Comparison of ENCODE assay signal across 17 cellular contexts in genomic region chr4:182325848-182326255, GRCh38.
DNase-seq lines count a peak whose midpoint lies in the region; ATAC-seq and TF ChIP-seq lines count a peak whose summit lies in the region.
"Had no signal": no experiment of that assay in that cellular context is flagged by ENCODE, and none has a peak within 500 bp of the region (broad histone marks: within the 10 kb centered on the region; RNA-seq: fewer than 3 reads in every experiment).

No MANE protein-coding gene starts in this region.

- H3K4me3 Mint-ChIP-seq in naive thymus-derived CD4-positive, alpha-beta T cell = no peak overlapping the region
- H3K4me3 Mint-ChIP-seq in H9 = no peak overlapping the region
- H3K4me3 Mint-ChIP-seq: CD14-positive monocyte, GM23338 had no signal

- H2BK20ac ChIP-seq in H9 (ENCODE audit: low read depth, low read length, poor library complexity, severe bottlenecking) = no peak overlapping the region

- CTCF ChIA-PET in naive thymus-derived CD4-positive, alpha-beta T cell (lab: Charles Lee) = no interaction called here

- TF ChIP-seq CTCF in upper lobe of right lung (IDR thresholded peaks at IDR 0.05) (no peak), H9 (conservative IDR thresholded peaks at IDR 0.05) (no peak)

- H3K9me3 ChIP-seq in adipocyte (ENCODE audit: control insufficient read depth, low read length) = no peaks in the 10 kb centered on the region
- no peaks in the 10 kb centered on the region for H3K9me3 ChIP-seq in naive thymus-derived CD4-positive, alpha-beta T cell (ENCODE audit: control insufficient read depth in 2 of 3, low read length in 3 of 3)
- no peaks in the 10 kb centered on the region for H3K9me3 ChIP-seq in upper lobe of right lung
- H3K9me3 ChIP-seq in H9 (ENCODE audit: control insufficient read depth, low read depth, low read length) = no peaks in the 10 kb centered on the region
- H3K9me3 ChIP-seq: MG63 had no signal

- no peak overlapping the region for H3K23ac ChIP-seq in H9 (ENCODE audit: insufficient read length, low read depth, low read length)

- no peak overlapping the region for H4K5ac ChIP-seq in H9 (ENCODE audit: insufficient read length, low read depth, low read length)

- H3K4me1 Mint-ChIP-seq in naive thymus-derived CD4-positive, alpha-beta T cell = peaks cover 0 to 1% (median 0%) of the 10 kb centered on the region in 7 donors
- H3K4me1 Mint-ChIP-seq in H9 = peaks cover 27 to 34% of the 10 kb centered on the region in 2 experiments
- H3K4me1 Mint-ChIP-seq: CD14-positive monocyte had no signal

- H4K8ac ChIP-seq in H9 (replicated peaks; ENCODE audit: insufficient read length, low read depth, low read length) = no peak overlapping the region

- H3K4me1 ChIP-seq in adipocyte (ENCODE audit: control insufficient read depth, insufficient read depth, low read length) (peaks cover 8% of the 10 kb centered on the region), rectal smooth muscle tissue (ENCODE audit: control insufficient read depth, insufficient read depth, low read length) (peaks cover 3% of the 10 kb centered on the region), upper lobe of right lung (no peaks in the 10 kb centered on the region), H9 (ENCODE audit: insufficient read depth, low read length) (peaks cover 6% of the 10 kb centered on the region; the same call in 1 of the 2 replicates)
- H3K4me1 ChIP-seq in naive thymus-derived CD4-positive, alpha-beta T cell (ENCODE audit: control insufficient read depth in 2 of 2, insufficient read depth in 2 of 2, low read length in 2 of 2) = no peaks in the 10 kb centered on the region

- intact Hi-C loops in left cardiac atrium (cut with DNase I) (no loop called here), upper lobe of right lung (cut with DNase I) (no loop called here)
- intact Hi-C loops in naive thymus-derived CD4-positive, alpha-beta T cell (cut with micrococcal nuclease) = no loop called here

- no peaks in the 10 kb centered on the region for H3K23me2 ChIP-seq in H9 (ENCODE audit: insufficient read length, low read depth, low read length, poor library complexity, severe bottlenecking)

- peak overlapping the region; percentile 67 for H3K4me3 ChIP-seq in adipocyte (ENCODE audit: low read length)
- H3K4me3 ChIP-seq in naive thymus-derived CD4-positive, alpha-beta T cell (ENCODE audit: low read length) = no peak overlapping the region
- no peak overlapping the region for H3K4me3 ChIP-seq in rectal smooth muscle tissue (ENCODE audit: low read length)
- no peak overlapping the region for H3K4me3 ChIP-seq in upper lobe of right lung
- H3K4me3 ChIP-seq: GM23338, MG63 had no signal

- no peak overlapping the region for H2AFZ ChIP-seq in H9 (ENCODE audit: low read length)
- H2AFZ ChIP-seq: GM23338 had no signal

- H3K27me3 Mint-ChIP-seq in naive thymus-derived CD4-positive, alpha-beta T cell = peaks cover 0 to 14% (median 6%) of the 10 kb centered on the region in 5 donors
- no peaks in the 10 kb centered on the region; the same call in 1 of the 2 replicates for H3K27me3 Mint-ChIP-seq in H9 (ENCODE audit: low read depth)

- DNase-seq in adipocyte (ENCODE audit: low read depth) (no peak), left cardiac atrium (no peak), NCI-H510A (lab: John Stamatoyannopoulos, UW) (no peak), upper lobe of right lung (no peak), H9 (no peak)
- DNase-seq in naive thymus-derived CD4-positive, alpha-beta T cell = no peak
- DNase-seq: GDM1; HCEC 1CT; MG63; NCI-H1048; NCI-H1436; NCI-H1930; NK-92 treated with Interleukin-12 subunit alpha and Interleukin-12 subunit beta, amount 100 ng/mL, for 24 hours had no signal

- H3K27me3 ChIP-seq in adipocyte (replicated peaks; ENCODE audit: control insufficient read depth, insufficient read depth, low read length) = no peaks in the 10 kb centered on the region
- no peaks in the 10 kb centered on the region for H3K27me3 ChIP-seq in naive thymus-derived CD4-positive, alpha-beta T cell (ENCODE audit: control insufficient read depth in 2 of 2, insufficient read depth in 2 of 2, low read length in 2 of 2)
- H3K27me3 ChIP-seq in rectal smooth muscle tissue (ENCODE audit: control insufficient read depth, insufficient read depth, low read length) = no peaks in the 10 kb centered on the region
- no peaks in the 10 kb centered on the region for H3K27me3 ChIP-seq in upper lobe of right lung
- no peaks in the 10 kb centered on the region for H3K27me3 ChIP-seq in H9 (ENCODE audit: insufficient read depth, low read length)
- H3K27me3 ChIP-seq: MG63 had no signal

- no peaks in the 10 kb centered on the region for H3K79me2 ChIP-seq in H9 (ENCODE audit: insufficient read depth, low read length)

- POLR2A ChIA-PET in naive thymus-derived CD4-positive, alpha-beta T cell (lab: Charles Lee) = no interaction called here

- no peak overlapping the region for H3K14ac ChIP-seq in H9 (ENCODE audit: insufficient read depth, low read length)

- no peak overlapping the region for H2AK5ac ChIP-seq in H9 (ENCODE audit: insufficient read length, low read length)

- no peak overlapping the region for H4K91ac ChIP-seq in H9 (ENCODE audit: insufficient read length, low read depth, low read length)

- no peak overlapping the region for H3K18ac ChIP-seq in H9 (ENCODE audit: insufficient read length, low read depth, low read length)

- no peak overlapping the region for H3K56ac ChIP-seq in H9 (ENCODE audit: insufficient read length, low read depth, low read length)

- H3K9me3 Mint-ChIP-seq in naive thymus-derived CD4-positive, alpha-beta T cell = peaks cover 0 to 14% (median 1%) of the 10 kb centered on the region in 11 donors
- no peaks in the 10 kb centered on the region for H3K9me3 Mint-ChIP-seq in H9
- H3K9me3 Mint-ChIP-seq: GM23338 had no signal

- H3K79me1 ChIP-seq in H9 (ENCODE audit: insufficient read depth, low read depth, low read length, poor library complexity, severe bottlenecking) = no peaks in the 10 kb centered on the region

- no peak overlapping the region for H2BK15ac ChIP-seq in H9 (ENCODE audit: low read depth, low read length)

- no peak overlapping the region for H2BK5ac ChIP-seq in H9 (ENCODE audit: insufficient read length, low read length)

- H3K27ac ChIP-seq in naive thymus-derived CD4-positive, alpha-beta T cell (ENCODE audit: low read depth, low read length) = no peak overlapping the region
- H3K27ac ChIP-seq in rectal smooth muscle tissue (ENCODE audit: low read depth, low read length) = peak overlapping the region; percentile 60
- no peak overlapping the region for H3K27ac ChIP-seq in upper lobe of right lung
- H3K27ac ChIP-seq in H9 (ENCODE audit: insufficient read length, low read depth, low read length) = no peak overlapping the region
- H3K27ac ChIP-seq: RWPE1 had no signal

- H3K27ac Mint-ChIP-seq in naive thymus-derived CD4-positive, alpha-beta T cell = no peak overlapping the region
- H3K27ac Mint-ChIP-seq in H9 = peak overlapping the region in 1 of 3 experiments; percentile 88; a peak in 2 of 7 replicates
- H3K27ac Mint-ChIP-seq: CD14-positive monocyte, GM23338 had no signal

- H3K36me3 Mint-ChIP-seq in naive thymus-derived CD4-positive, alpha-beta T cell = no peaks in the 10 kb centered on the region
- H3K36me3 Mint-ChIP-seq in H9 (ENCODE audit: insufficient read depth in 1 of 3, low read depth in 3 of 3) = peaks cover 5 to 11% (median 8%) of the 10 kb centered on the region in 3 experiments; a peak in 6 of 7 replicates
- H3K36me3 Mint-ChIP-seq: CD14-positive monocyte had no signal

- no CpG with 5 or more reads among the region's 16 CpGs for WGBS in H9 (ENCODE audit: extremely low coverage, insufficient read length, low lambda C conversion rate)

- H2BK120ac ChIP-seq in H9 (ENCODE audit: low read depth, low read length, poor library complexity, severe bottlenecking) = no peak overlapping the region

- ATAC-seq in left cardiac atrium = peak; percentile 94 to 96
- peak; percentile 26 for ATAC-seq in naive thymus-derived CD4-positive, alpha-beta T cell
- ATAC-seq in upper lobe of right lung = no peak
- ATAC-seq: GM23338 had no signal

- no peak overlapping the region for H2BK12ac ChIP-seq in H9 (ENCODE audit: insufficient read length, low read depth, low read length)

- H3T11ph ChIP-seq in H9 (ENCODE audit: low read length) = no peak overlapping the region

- H3K4ac ChIP-seq in H9 (ENCODE audit: low read depth, low read length) = no peak overlapping the region

- H3K36me3 ChIP-seq in adipocyte (ENCODE audit: control insufficient read depth, insufficient read depth, low read length, severe bottlenecking) = no peaks in the 10 kb centered on the region
- H3K36me3 ChIP-seq in naive thymus-derived CD4-positive, alpha-beta T cell (ENCODE audit: control insufficient read depth in 2 of 3, insufficient read depth in 3 of 3, low read length in 3 of 3) = no peaks in the 10 kb centered on the region
- H3K36me3 ChIP-seq in rectal smooth muscle tissue (ENCODE audit: control insufficient read depth, insufficient read depth, low read length) = no peaks in the 10 kb centered on the region
- no peaks in the 10 kb centered on the region for H3K36me3 ChIP-seq in upper lobe of right lung
- H3K36me3 ChIP-seq: MG63 had no signal

- H3K4me2 ChIP-seq in H9 (ENCODE audit: insufficient read depth, insufficient read length, low read length) = no peak overlapping the region
- H3K4me2 ChIP-seq: GM23338 had no signal

- no peak overlapping the region for H3K9ac ChIP-seq in adipocyte (ENCODE audit: low read length)
- no peak overlapping the region for H3K9ac ChIP-seq in rectal smooth muscle tissue (ENCODE audit: low read length)
- H3K9ac ChIP-seq in H9 (ENCODE audit: extremely low read depth, insufficient read length, low read length) = no peak overlapping the region

- no peaks in the 10 kb centered on the region for H4K20me1 ChIP-seq in H9 (ENCODE audit: control insufficient read depth, insufficient read depth, insufficient read length)
